In the genomic region with DNA sequence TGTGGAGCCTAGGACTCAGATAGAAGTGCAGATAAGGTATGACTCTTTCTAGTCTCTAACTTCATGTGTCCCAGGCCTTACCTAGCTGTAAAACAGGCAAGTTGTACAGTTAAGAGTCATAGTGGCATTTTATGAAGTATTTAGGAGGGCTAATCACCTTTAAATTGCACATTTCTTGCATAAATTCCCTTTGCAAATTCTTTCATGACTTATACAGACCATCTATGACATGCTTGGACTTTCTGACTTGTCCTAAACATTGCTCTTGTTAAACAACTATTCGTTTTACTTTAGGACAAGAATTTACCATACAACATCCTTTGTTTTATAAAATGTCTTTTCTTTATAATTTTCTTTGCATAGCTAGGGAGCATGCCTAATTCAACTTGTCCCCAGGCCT, we compare ENCODE assay signal across 27 cellular contexts. TPM values are rescaled to one million over a fixed set of nuclear protein-coding genes. Genes with fewer than 3 reads are reported as not detected.
A peak's percentile ranks its signal among the peaks of the same experiment; 100 is the strongest.
DNase-seq lines count a peak whose midpoint lies in the region; ATAC-seq and TF ChIP-seq lines count a peak whose summit lies in the region.
"Had no signal": no experiment of that assay in that cellular context is flagged by ENCODE, and none has a peak within 500 bp of the region (broad histone marks: within the 10 kb centered on the region; RNA-seq: fewer than 3 reads in every experiment).

No MANE protein-coding gene starts in this region.

- 24 to 46% (median 32%) methylated on average over 1 of the region's 1 CpG for WGBS in heart left ventricle, 4 donors

- TF ChIP-seq POLR2A in erythroblast (IDR thresholded peaks at IDR 0.05; ENCODE audit: low read length) (no peak), heart left ventricle (IDR thresholded peaks at IDR 0.05) (no peak)

- H3K4me1 ChIP-seq in heart left ventricle, result no peaks in the 10 kb centered on the region
- H3K4me1 ChIP-seq: colonic mucosa, SJCRH30 had no signal

- H3K27ac ChIP-seq in heart left ventricle, result no peak overlapping the region
- H3K27ac ChIP-seq: brain microvascular endothelial cell, colonic mucosa, GM23248, PC-9, SJCRH30, WERI-Rb-1 had no signal

- H3K4me3 ChIP-seq in heart left ventricle, result no peak overlapping the region
- H3K4me3 ChIP-seq: colonic mucosa, GM23248, PC-9, SJCRH30, thoracic aorta had no signal

- TF ChIP-seq CTCF in heart left ventricle (IDR thresholded peaks at IDR 0.05), result no peak

- no peaks in the 10 kb centered on the region for H3K9me3 Mint-ChIP-seq in activated T-cell treated with anti-CD3 and anti-CD28 coated beads, Interleukin-2, amount 50 U/mL, for 4 hours

- DNase-seq in CMK (ENCODE audit: low read depth), result peak; percentile 43
- peak; percentile 38 for DNase-seq in ELR (ENCODE audit: low read depth)
- DNase-seq in OCI-M1 (lab: John Stamatoyannopoulos, UW), result peak; percentile 37
- peak; percentile 16 to 49 for DNase-seq in erythroblast (lab: John Stamatoyannopoulos, UW)
- DNase-seq in heart left ventricle, result no peak
- DNase-seq in activated T-cell treated with anti-CD3 and anti-CD28 coated beads, Interleukin-2, amount 50 U/mL, for 4 hours, result no peak
- DNase-seq: activated CD4-positive, alpha-beta T cell treated with anti-CD3 and anti-CD28 coated beads, Interleukin-2, amount 10 ng/mL, durations not matched to agents 7 days and 5 days; activated effector memory CD4-positive, alpha-beta T cell treated with Interleukin-2 at 50 U/mL for 16 hours; activated naive CD8-positive, alpha-beta T cell treated with anti-CD3 and anti-CD28 coated beads, Interleukin-2, amount 50 U/mL, for 24 hours; AML-193; brain microvascular endothelial cell; CD8-positive, alpha-beta memory T cell; colonic mucosa; GM23248; kidney glomerular epithelial cell; NCI-H146; NCI-H69; occipital lobe; PC-9; stimulated activated CD4-positive, alpha-beta T cell treated with anti-CD3 and anti-CD28 coated beads, Interleukin-2, amount 100 ng/mL, for 48 hours; stimulated activated naive CD4-positive, alpha-beta T cell treated with Interleukin-2 at 50 U/mL for 16 hours; WERI-Rb-1 had no signal

- H3K27me3 Mint-ChIP-seq in activated T-cell treated with anti-CD3 and anti-CD28 coated beads, Interleukin-2, amount 50 U/mL, for 4 hours (ENCODE audit: low read depth), result no peaks in the 10 kb centered on the region
- H3K27me3 Mint-ChIP-seq: activated CD4-positive, alpha-beta T cell treated with anti-CD3 and anti-CD28 coated beads, Interleukin-2, amount 10 ng/mL, durations not matched to agents 7 days and 5 days; activated naive CD8-positive, alpha-beta T cell treated with anti-CD3 and anti-CD28 coated beads, Interleukin-2, amount 50 U/mL, for 24 hours had no signal

- intact Hi-C loops in heart left ventricle (cut with DNase I), result loop anchor here in 2 of 10 donors (5.0 to 10.0 kb wide), 3 partner anchors 52 to 575 kb away; a partner anchor contains a TSS

- H3K9me3 ChIP-seq in heart left ventricle, result peaks cover 0 to 21% (median 5%) of the 10 kb centered on the region in 12 donors
- H3K9me3 ChIP-seq: colonic mucosa, SJCRH30, thoracic aorta had no signal

- H3K36me3 Mint-ChIP-seq in activated T-cell treated with anti-CD3 and anti-CD28 coated beads, Interleukin-2, amount 50 U/mL, for 4 hours (ENCODE audit: insufficient read depth), result no peaks in the 10 kb centered on the region

- H3K27me3 ChIP-seq in heart left ventricle, result no peaks in the 10 kb centered on the region
- H3K27me3 ChIP-seq: brain microvascular endothelial cell, colonic mucosa, SJCRH30 had no signal

- ATAC-seq in HG02840 (IDR thresholded peaks at IDR 0.05; ENCODE audit: low FRiP score, unreplicated experiment) (no peak), heart left ventricle (no peak)
- ATAC-seq in activated T-cell treated with anti-CD3 and anti-CD28 coated beads, Interleukin-2, amount 50 U/mL, for 4 hours, result no peak
- ATAC-seq: activated naive CD8-positive, alpha-beta T cell treated with anti-CD3 and anti-CD28 coated beads, Interleukin-2, amount 50 U/mL, for 24 hours had no signal

- peaks cover 14% of the 10 kb centered on the region for H3K4me1 Mint-ChIP-seq in activated T-cell treated with anti-CD3 and anti-CD28 coated beads, Interleukin-2, amount 50 U/mL, for 4 hours (ENCODE audit: low read depth)

- H3K4me3 Mint-ChIP-seq in activated T-cell treated with anti-CD3 and anti-CD28 coated beads, Interleukin-2, amount 50 U/mL, for 4 hours, result no peak overlapping the region
- H3K4me3 Mint-ChIP-seq: activated CD4-positive, alpha-beta T cell treated with anti-CD3 and anti-CD28 coated beads, Interleukin-2, amount 10 ng/mL, durations not matched to agents 7 days and 5 days; activated naive CD8-positive, alpha-beta T cell treated with anti-CD3 and anti-CD28 coated beads, Interleukin-2, amount 50 U/mL, for 24 hours; CD8-positive, alpha-beta memory T cell; memory B cell; T-helper 1 cell treated with Interleukin-12 subunit alpha and Interleukin-12 subunit beta and Interleukin-4 antibody, amounts not matched to agents 30 μg/mL and 1 μg/mL, for 36 hours had no signal

- H3K36me3 ChIP-seq in heart left ventricle, result no peaks in the 10 kb centered on the region
- H3K36me3 ChIP-seq: brain microvascular endothelial cell, colonic mucosa, SJCRH30, thoracic aorta, WERI-Rb-1 had no signal

RNA-seq across cellular contexts. Expression of a gene that starts 7.8 kb away (rescaled TPM):
- 10 to 100 TPM in 5 of 9 donors, 1 to 10 TPM in 4; 8.1 to 16.1 (median 11.5) TPM for total RNA-seq in heart left ventricle
- 10 to 100 TPM; 11.3 to 13.6 TPM for polyA plus RNA-seq in heart left ventricle
- 1 to 10 TPM; 4.4 to 8.3 (median 5.2) TPM for total RNA-seq in activated T-cell treated with anti-CD3 and anti-CD28 coated beads, Interleukin-2, amount 50 U/mL, for 4 hours

Comparison
In these comparisons a context has a peak if more than half of its experiments do, and no peak if none do; other contexts are left out.
1. DNase-seq: peak in CMK (single experiment), ELR (single experiment), OCI-M1 (single experiment) and erythroblast (2 of 2); none in heart left ventricle (0 of 5) and activated T-cell treated with anti-CD3 and anti-CD28 coated beads, Interleukin-2, amount 50 U/mL, for 4 hours (single experiment).